Comparison of ENCODE assay signal across 12 cellular contexts in the genomic region with DNA sequence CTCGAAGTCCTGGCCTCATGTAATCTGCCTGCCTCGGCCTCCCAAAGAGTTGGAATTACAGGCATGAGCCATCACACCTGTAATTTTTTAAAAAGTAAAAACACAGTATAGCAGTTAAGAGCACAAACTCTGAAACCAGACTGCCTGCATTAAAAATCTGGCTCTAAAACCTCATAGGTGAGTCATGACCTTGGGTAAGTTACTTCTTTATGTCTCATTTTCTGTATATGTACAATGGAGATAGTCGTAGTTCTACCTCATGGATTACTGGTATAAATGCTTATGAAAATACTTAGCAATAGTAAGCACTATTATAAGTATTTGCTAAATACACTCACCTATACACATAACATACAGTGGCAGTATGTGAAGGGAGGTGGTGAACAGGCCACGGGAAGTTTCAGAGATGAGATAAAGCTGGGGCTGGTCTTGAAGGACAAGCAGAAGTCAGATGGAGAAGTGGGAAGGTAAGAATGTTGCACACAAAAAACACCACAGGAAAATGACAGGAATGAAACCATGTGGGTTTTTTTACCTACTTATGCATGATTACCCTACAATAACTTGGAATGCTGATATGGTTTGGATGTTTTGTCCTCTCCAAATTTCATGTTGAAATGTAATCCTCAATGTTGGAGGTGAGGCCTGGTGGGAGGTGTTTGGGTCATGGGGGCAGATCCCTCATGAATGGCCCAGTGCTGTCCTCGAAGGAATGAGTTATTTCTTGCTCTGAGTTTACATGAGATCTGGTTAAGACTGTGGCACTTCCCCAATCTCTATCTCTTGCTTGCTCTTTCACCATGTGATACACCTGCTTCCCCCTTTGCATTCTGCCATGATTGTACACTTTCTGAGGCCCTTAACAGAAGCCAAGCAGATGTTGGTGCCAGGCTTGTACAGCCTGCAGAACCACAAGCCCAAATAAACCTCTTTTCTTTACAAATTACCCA. TPM values are rescaled to one million over a fixed set of nuclear protein-coding genes. Genes with fewer than 3 reads are reported as not detected.
DNase-seq lines count a peak whose midpoint lies in the region; ATAC-seq and TF ChIP-seq lines count a peak whose summit lies in the region.
"Had no signal": no experiment of that assay in that cellular context is flagged by ENCODE, and none has a peak within 500 bp of the region (broad histone marks: within the 10 kb centered on the region; RNA-seq: fewer than 3 reads in every experiment).

No MANE protein-coding gene starts in this region.

- H3F3A ChIP-seq in neural progenitor cell (ENCODE audit: low read depth), result no peaks in the 10 kb centered on the region

- H3K9ac ChIP-seq in neural progenitor cell, result no peak overlapping the region

- no peaks in the 10 kb centered on the region for H3K36me3 ChIP-seq in neural progenitor cell

- H3K4me3 Mint-ChIP-seq in activated T-cell treated with anti-CD3 and anti-CD28 coated beads, Interleukin-2, amount 50 U/mL, for 24 hours, result no peak overlapping the region
- H3K4me3 Mint-ChIP-seq in stimulated activated effector memory CD8-positive, alpha-beta T cell treated with anti-CD3 and anti-CD28 coated beads, Interleukin-12 subunit alpha, Interleukin-12 subunit beta, amount 100 ng/mL, for 72 hours, result peak overlapping the region; percentile 35
- no peak overlapping the region for H3K4me3 Mint-ChIP-seq in neural progenitor cell
- H3K4me3 Mint-ChIP-seq: type B pancreatic cell had no signal

- H3K27ac Mint-ChIP-seq in activated T-cell treated with anti-CD3 and anti-CD28 coated beads, Interleukin-2, amount 50 U/mL, for 24 hours, result peak overlapping the region; percentile 34
- H3K27ac Mint-ChIP-seq in stimulated activated effector memory CD8-positive, alpha-beta T cell treated with anti-CD3 and anti-CD28 coated beads, Interleukin-12 subunit alpha, Interleukin-12 subunit beta, amount 100 ng/mL, for 72 hours, result peak overlapping the region; percentile 72
- no peak overlapping the region for H3K27ac Mint-ChIP-seq in neural progenitor cell
- H3K27ac Mint-ChIP-seq: type B pancreatic cell had no signal

- no peaks in the 10 kb centered on the region for H3K9me3 Mint-ChIP-seq in activated T-cell treated with anti-CD3 and anti-CD28 coated beads, Interleukin-2, amount 50 U/mL, for 24 hours
- H3K9me3 Mint-ChIP-seq in stimulated activated effector memory CD8-positive, alpha-beta T cell treated with anti-CD3 and anti-CD28 coated beads, Interleukin-12 subunit alpha, Interleukin-12 subunit beta, amount 100 ng/mL, for 72 hours, result no peaks in the 10 kb centered on the region
- H3K9me3 Mint-ChIP-seq in neural progenitor cell, result no peaks in the 10 kb centered on the region
- H3K9me3 Mint-ChIP-seq: type B pancreatic cell had no signal

- no peak for DNase-seq in activated T-cell treated with anti-CD3 and anti-CD28 coated beads, Interleukin-2, amount 50 U/mL, for 24 hours
- DNase-seq in activated T-cell treated with anti-CD3 and anti-CD28 coated beads, Interleukin-2, amount 50 U/mL, for 1 hour, result no peak
- DNase-seq in NOMO-1 treated with dmso at 0.1 percent for 144 hours (lab: John Stamatoyannopoulos, UW; ENCODE audit: unreplicated experiment) (peak; percentile 43), astrocyte of the cerebellum (ENCODE audit: low read depth) (peak; percentile 42), UCSD-AML1 (lab: John Stamatoyannopoulos, UW; ENCODE audit: unreplicated experiment) (no peak), NCI-H128 (lab: John Stamatoyannopoulos, UW; ENCODE audit: unreplicated experiment) (no peak), neural progenitor cell (ENCODE audit: low spot score) (no peak)
- DNase-seq in stimulated activated effector memory CD8-positive, alpha-beta T cell treated with anti-CD3 and anti-CD28 coated beads, Interleukin-12 subunit alpha, Interleukin-12 subunit beta, amount 100 ng/mL, for 72 hours (ENCODE audit: low spot score in 2 of 2), result no peak
- DNase-seq: ACHN, NCI-H524, T1000 had no signal

- no peaks in the 10 kb centered on the region for H3K27me3 ChIP-seq in neural progenitor cell

- no peak overlapping the region for H2AFZ ChIP-seq in neural progenitor cell (replicated peaks)

- peaks cover 51% of the 10 kb centered on the region for H3K4me1 Mint-ChIP-seq in activated T-cell treated with anti-CD3 and anti-CD28 coated beads, Interleukin-2, amount 50 U/mL, for 24 hours (ENCODE audit: low read depth)
- peaks cover 38% of the 10 kb centered on the region for H3K4me1 Mint-ChIP-seq in stimulated activated effector memory CD8-positive, alpha-beta T cell treated with anti-CD3 and anti-CD28 coated beads, Interleukin-12 subunit alpha, Interleukin-12 subunit beta, amount 100 ng/mL, for 72 hours
- no peaks in the 10 kb centered on the region for H3K4me1 Mint-ChIP-seq in neural progenitor cell

- H3K27ac ChIP-seq in neural progenitor cell, result no peak overlapping the region

- peaks cover 21% of the 10 kb centered on the region for H4K20me1 ChIP-seq in neural progenitor cell (ENCODE audit: low read depth)

- H3K27me3 Mint-ChIP-seq in activated T-cell treated with anti-CD3 and anti-CD28 coated beads, Interleukin-2, amount 50 U/mL, for 24 hours, result no peaks in the 10 kb centered on the region
- H3K27me3 Mint-ChIP-seq in neural progenitor cell (ENCODE audit: insufficient read depth, low read depth), result no peaks in the 10 kb centered on the region
- H3K27me3 Mint-ChIP-seq: type B pancreatic cell had no signal

- no peaks in the 10 kb centered on the region for H3K36me3 Mint-ChIP-seq in activated T-cell treated with anti-CD3 and anti-CD28 coated beads, Interleukin-2, amount 50 U/mL, for 24 hours (ENCODE audit: low read depth)
- H3K36me3 Mint-ChIP-seq in stimulated activated effector memory CD8-positive, alpha-beta T cell treated with anti-CD3 and anti-CD28 coated beads, Interleukin-12 subunit alpha, Interleukin-12 subunit beta, amount 100 ng/mL, for 72 hours, result no peaks in the 10 kb centered on the region
- H3K36me3 Mint-ChIP-seq in neural progenitor cell, result no peaks in the 10 kb centered on the region
- H3K36me3 Mint-ChIP-seq: type B pancreatic cell had no signal

- no peak overlapping the region for H3K4me2 ChIP-seq in neural progenitor cell

- peaks cover 60% of the 10 kb centered on the region for H3K79me2 ChIP-seq in neural progenitor cell (ENCODE audit: low read depth)

- no peak for TF ChIP-seq CTCF in astrocyte of the cerebellum (IDR thresholded peaks at IDR 0.05; ENCODE audit: low read depth, low read length, missing control alignments)
- TF ChIP-seq CTCF in neural progenitor cell (IDR thresholded peaks at IDR 0.05), result no peak

- no peaks in the 10 kb centered on the region for H3K4me1 ChIP-seq in neural progenitor cell

- no peaks in the 10 kb centered on the region for H3K9me3 ChIP-seq in neural progenitor cell (ENCODE audit: low read depth)

- in situ Hi-C loops in astrocyte of the cerebellum (cut with HindIII; ENCODE audit: low sequenced_read_pairs), result no loop called here

- ATAC-seq in stimulated activated effector memory CD8-positive, alpha-beta T cell treated with anti-CD3 and anti-CD28 coated beads, Interleukin-12 subunit alpha, Interleukin-12 subunit beta, amount 100 ng/mL, for 72 hours, result peak; percentile 94

- no peak overlapping the region for H3K4me3 ChIP-seq in astrocyte of the cerebellum (ENCODE audit: low read depth, low read length)
- no peak overlapping the region for H3K4me3 ChIP-seq in neural progenitor cell

RNA-seq across cellular contexts. Expression of gene ZNF652, which starts 33.9 kb away (rescaled TPM):
- 45.6 and 55.7 TPM in 2 replicates for total RNA-seq in neural progenitor cell (ENCODE audit: low replicate concordance)

Comparison
In these comparisons a context has a peak if more than half of its experiments do, and no peak if none do; other contexts are left out.
1. DNase-seq: peak in NOMO-1 treated with dmso at 0.1 percent for 144 hours (single experiment) and astrocyte of the cerebellum (single experiment); none in activated T-cell treated with anti-CD3 and anti-CD28 coated beads, Interleukin-2, amount 50 U/mL, for 24 hours (single experiment), activated T-cell treated with anti-CD3 and anti-CD28 coated beads, Interleukin-2, amount 50 U/mL, for 1 hour (single experiment), stimulated activated effector memory CD8-positive, alpha-beta T cell treated with anti-CD3 and anti-CD28 coated beads, Interleukin-12 subunit alpha, Interleukin-12 subunit beta, amount 100 ng/mL, for 72 hours (0 of 2), UCSD-AML1 (single experiment), NCI-H128 (single experiment) and neural progenitor cell (single experiment).